Comparison of ENCODE assay signal across 8 cellular contexts in genomic region chr11:46348986-46349401, GRCh38. TPM values are rescaled to one million over a fixed set of nuclear protein-coding genes. Genes with fewer than 3 reads are reported as not detected.
A peak's percentile ranks its signal among the peaks of the same experiment; 100 is the strongest.
DNase-seq lines count a peak whose midpoint lies in the region; ATAC-seq lines count a peak whose summit lies in the region.

No MANE protein-coding gene starts in this region.

- peaks cover 18% of the 10 kb centered on the region for H3K36me3 Mint-ChIP-seq in T-helper 1 cell treated with Interleukin-12 subunit alpha and Interleukin-12 subunit beta and Interleukin-4 antibody, amounts not matched to agents 30 μg/mL and 1 μg/mL, for 36 hours (ENCODE audit: low read depth)

- WGBS in neuronal stem cell (ENCODE audit: extremely low coverage in 2 of 2, insufficient read length in 2 of 2, insufficient replicate concordance in 1 of 2), 2 donors, result no CpG with 5 or more reads among the region's 9 CpGs

- no peak overlapping the region for H3K4ac ChIP-seq in neuronal stem cell (ENCODE audit: low read length)

- H2BK12ac ChIP-seq in neuronal stem cell (ENCODE audit: low read length), result no peak overlapping the region

- no peak overlapping the region for H4K8ac ChIP-seq in neuronal stem cell (ENCODE audit: low read depth, low read length)

- no peak overlapping the region for H3K23ac ChIP-seq in neuronal stem cell (ENCODE audit: low read depth, low read length, poor library complexity)

- no peak overlapping the region for H2BK15ac ChIP-seq in neuronal stem cell (ENCODE audit: low read length)

- H3K4me3 Mint-ChIP-seq in T-helper 1 cell treated with Interleukin-12 subunit alpha and Interleukin-12 subunit beta and Interleukin-4 antibody, amounts not matched to agents 30 μg/mL and 1 μg/mL, for 36 hours, result peak overlapping the region; percentile 95

- H2AFZ ChIP-seq in neuronal stem cell (ENCODE audit: low read length), result no peak overlapping the region

- no peak overlapping the region for H3K4me2 ChIP-seq in neuronal stem cell (ENCODE audit: insufficient read depth, low read length, poor library complexity, severe bottlenecking)

- no peak overlapping the region for H2BK120ac ChIP-seq in neuronal stem cell (ENCODE audit: low read depth, low read length)

- H3K36me3 ChIP-seq in rectal smooth muscle tissue (ENCODE audit: control insufficient read depth, insufficient read depth, low read length), result no peaks in the 10 kb centered on the region
- H3K36me3 ChIP-seq in neuronal stem cell (replicated peaks in 1 of 2; ENCODE audit: control insufficient read depth in 2 of 2, insufficient read depth in 2 of 2, low read length in 2 of 2), result peaks cover 0 to 4% of the 10 kb centered on the region in 2 donors

- no peaks in the 10 kb centered on the region for H3K27me3 ChIP-seq in rectal smooth muscle tissue (ENCODE audit: control insufficient read depth, insufficient read depth, low read length)
- peaks cover 0 to 5% (median 0%) of the 10 kb centered on the region in 3 experiments for H3K27me3 ChIP-seq in neuronal stem cell (ENCODE audit: control insufficient read depth in 3 of 3, insufficient read depth in 3 of 3, low read depth in 1 of 3, low read length in 3 of 3)

- no peak overlapping the region for H3K27ac ChIP-seq in rectal smooth muscle tissue (ENCODE audit: low read depth, low read length)
- H3K27ac ChIP-seq in neuronal stem cell (replicated peaks; ENCODE audit: low read length), result no peak overlapping the region

- no peaks in the 10 kb centered on the region for H3K9me3 Mint-ChIP-seq in T-helper 1 cell treated with Interleukin-12 subunit alpha and Interleukin-12 subunit beta and Interleukin-4 antibody, amounts not matched to agents 30 μg/mL and 1 μg/mL, for 36 hours

- no peak overlapping the region for H2AK5ac ChIP-seq in neuronal stem cell (ENCODE audit: low read depth, low read length)

- peaks cover 70% of the 10 kb centered on the region for H3K4me1 Mint-ChIP-seq in T-helper 1 cell treated with Interleukin-12 subunit alpha and Interleukin-12 subunit beta and Interleukin-4 antibody, amounts not matched to agents 30 μg/mL and 1 μg/mL, for 36 hours (ENCODE audit: low read depth)

- peak overlapping the region; percentile 87 for H3K4me3 ChIP-seq in rectal smooth muscle tissue (ENCODE audit: low read length)
- H3K4me3 ChIP-seq in neuronal stem cell (ENCODE audit: low read length in 2 of 2), result peak overlapping the region in 1 of 2 donors; percentile 75

- H4K91ac ChIP-seq in neuronal stem cell (ENCODE audit: low read depth, low read length, poor library complexity), result no peak overlapping the region

- H3K27me3 Mint-ChIP-seq in T-helper 1 cell treated with Interleukin-12 subunit alpha and Interleukin-12 subunit beta and Interleukin-4 antibody, amounts not matched to agents 30 μg/mL and 1 μg/mL, for 36 hours (ENCODE audit: low read depth), result no peaks in the 10 kb centered on the region

- H3K79me1 ChIP-seq in neuronal stem cell (ENCODE audit: low read depth, low read length), result peaks cover 15% of the 10 kb centered on the region

- no peak overlapping the region for H3K14ac ChIP-seq in neuronal stem cell (ENCODE audit: low read length)

- ATAC-seq in GM19395 (IDR thresholded peaks at IDR 0.05; ENCODE audit: unreplicated experiment), result peak; percentile 27
- ATAC-seq in GM21367 (IDR thresholded peaks at IDR 0.05; ENCODE audit: unreplicated experiment), result no peak
- ATAC-seq in HG02970 (IDR thresholded peaks at IDR 0.05; ENCODE audit: low FRiP score, unreplicated experiment), result no peak

- H3K9ac ChIP-seq in rectal smooth muscle tissue (ENCODE audit: low read length) (no peak overlapping the region), neuronal stem cell (ENCODE audit: low read depth, low read length, poor library complexity) (no peak overlapping the region)

- no peaks in the 10 kb centered on the region for H3K9me3 ChIP-seq in neuronal stem cell (replicated peaks in 1 of 2; ENCODE audit: control insufficient read depth in 2 of 2, insufficient read depth in 1 of 2, low read depth in 1 of 2, low read length in 2 of 2)

- H2BK5ac ChIP-seq in neuronal stem cell (ENCODE audit: low read length), result no peak overlapping the region

- peak overlapping the region; percentile 91 for H3K27ac Mint-ChIP-seq in T-helper 1 cell treated with Interleukin-12 subunit alpha and Interleukin-12 subunit beta and Interleukin-4 antibody, amounts not matched to agents 30 μg/mL and 1 μg/mL, for 36 hours

- H3K18ac ChIP-seq in neuronal stem cell (ENCODE audit: low read length), result no peak overlapping the region

- H3K4me1 ChIP-seq in rectal smooth muscle tissue (ENCODE audit: control insufficient read depth, insufficient read depth, low read length) (peaks cover 7% of the 10 kb centered on the region), neuronal stem cell (ENCODE audit: control insufficient read depth in 2 of 2, insufficient read depth in 1 of 2, low read depth in 1 of 2, low read length in 2 of 2) (peaks cover 20 to 22% of the 10 kb centered on the region in 2 donors)

- DNase-seq in central memory CD4-positive, alpha-beta T cell, result peak; percentile 57
- no peak for DNase-seq in LoVo (ENCODE audit: low spot score)
- DNase-seq in neuronal stem cell (ENCODE audit: low spot score), result no peak

RNA-seq across cellular contexts. Expression of gene DGKZ, which starts 1.7 kb away (rescaled TPM):
- polyA plus RNA-seq in neuronal stem cell (2013, experiment 1 of 2), result 33.3 TPM
- 32.3 TPM for polyA plus RNA-seq in neuronal stem cell (2013, experiment 2 of 2)

RNA-seq across cellular contexts. Expression of gene MDK, which starts 32.5 kb away (rescaled TPM):
- polyA plus RNA-seq in neuronal stem cell (2013, experiment 1 of 2), result 1,851 TPM
- 1,853 TPM for polyA plus RNA-seq in neuronal stem cell (2013, experiment 2 of 2)

RNA-seq across cellular contexts. Expression of gene CHRM4, which starts 42.6 kb away (rescaled TPM):
- 0.10 TPM for polyA plus RNA-seq in neuronal stem cell (2013, experiment 1 of 2)
- 0.15 TPM for polyA plus RNA-seq in neuronal stem cell (2013, experiment 2 of 2)
